20 cellular contexts compared by ENCODE assay signal in the genomic region with DNA sequence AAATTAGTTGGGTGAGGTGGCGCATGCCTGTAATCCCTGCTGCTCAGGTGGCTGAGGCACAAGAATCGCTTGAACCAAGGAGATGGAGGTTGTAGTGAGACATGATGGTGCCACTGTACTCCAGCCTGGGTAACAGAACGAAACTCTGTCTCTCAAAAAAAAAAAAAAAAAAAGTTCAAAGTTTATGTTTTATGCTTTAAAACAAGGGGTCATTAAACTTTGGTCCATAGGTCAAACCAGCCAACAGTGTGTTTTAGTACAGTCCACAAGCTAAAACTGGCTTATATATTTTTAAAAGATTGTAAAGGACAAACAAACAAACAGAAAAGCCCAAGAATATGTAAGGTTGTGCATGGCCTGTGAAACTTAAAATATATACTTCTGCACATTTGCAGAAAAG. TPM values are rescaled to one million over a fixed set of nuclear protein-coding genes. Genes with fewer than 3 reads are reported as not detected.
DNase-seq lines count a peak whose midpoint lies in the region; ATAC-seq and TF ChIP-seq lines count a peak whose summit lies in the region.
"Had no signal": no experiment of that assay in that cellular context is flagged by ENCODE, and none has a peak within 500 bp of the region (broad histone marks: within the 10 kb centered on the region; RNA-seq: fewer than 3 reads in every experiment).

No MANE protein-coding gene starts in this region.

- H3K4ac ChIP-seq in trophoblast cell (ENCODE audit: low read depth, low read length), result no peak overlapping the region

- no peak overlapping the region for H2AK5ac ChIP-seq in trophoblast cell (ENCODE audit: low read length)

- no peak overlapping the region for H3K4me2 ChIP-seq in trophoblast cell (ENCODE audit: low read length)
- H3K4me2 ChIP-seq: BLaER1, GM23338 had no signal

- no peak for TF ChIP-seq EP300 in tibial nerve (IDR thresholded peaks at IDR 0.05)

- no peak for TF ChIP-seq RAD21 in liver (IDR thresholded peaks at IDR 0.05)

- H3K14ac ChIP-seq in trophoblast cell (ENCODE audit: low read length), result no peak overlapping the region

- H3K9me3 ChIP-seq in liver (ENCODE audit: control insufficient read depth in 4 of 4, low read length in 3 of 4) (no peaks in the 10 kb centered on the region), trophoblast cell (ENCODE audit: insufficient read depth, low read depth, low read length) (no peaks in the 10 kb centered on the region), tibial nerve (no peaks in the 10 kb centered on the region)
- H3K9me3 ChIP-seq: BLaER1, Caco-2 had no signal

- TF ChIP-seq CTCF in liver (IDR thresholded peaks at IDR 0.05; ENCODE audit: low read depth, low read length, missing input control) (no peak), tibial nerve (IDR thresholded peaks at IDR 0.05) (no peak)

- H2AFZ ChIP-seq in trophoblast cell (ENCODE audit: insufficient read depth, low read length, poor library complexity), result no peak overlapping the region
- H2AFZ ChIP-seq: GM23338 had no signal

- H3K27me3 ChIP-seq in liver (ENCODE audit: control insufficient read depth in 4 of 4, insufficient read depth in 4 of 4, low read length in 3 of 4) (no peaks in the 10 kb centered on the region), trophoblast cell (ENCODE audit: insufficient read depth, low read length) (no peaks in the 10 kb centered on the region), tibial nerve (no peaks in the 10 kb centered on the region)
- H3K27me3 ChIP-seq: BLaER1 had no signal

- H3K79me2 ChIP-seq in trophoblast cell (ENCODE audit: control insufficient read depth, insufficient read depth, low read length, poor library complexity), result no peaks in the 10 kb centered on the region

- DNase-seq in left colon (no peak), trophoblast cell (no peak), ureter (ENCODE audit: low spot score) (no peak), NK-92 (lab: John Stamatoyannopoulos, UW; ENCODE audit: unreplicated experiment) (no peak), DMS 273 (lab: John Stamatoyannopoulos, UW; ENCODE audit: unreplicated experiment) (no peak), tibial nerve (ENCODE audit: low spot score in 2 of 2) (no peak)
- DNase-seq: Caco-2; CD4-positive, CD25-positive, alpha-beta regulatory T cell; CD8-positive, alpha-beta T cell; DMS 273 treated with DMSO at 0.1 percent for 48 hours; DMS79; EL; GDM1; H9 had no signal

- no peaks in the 10 kb centered on the region for H3K79me1 ChIP-seq in trophoblast cell (ENCODE audit: low read length)

- TF ChIP-seq POLR2A in tibial nerve (IDR thresholded peaks at IDR 0.05), result no peak

- H3K23ac ChIP-seq in trophoblast cell (ENCODE audit: low read length), result no peak overlapping the region

- H3K36me3 ChIP-seq in liver (ENCODE audit: control insufficient read depth in 4 of 4, insufficient read depth in 3 of 4, low read depth in 1 of 4, low read length in 3 of 4), result peaks cover 0 to 2% (median 2%) of the 10 kb centered on the region in 4 donors
- H3K36me3 ChIP-seq in trophoblast cell (ENCODE audit: control insufficient read depth in 1 of 2, insufficient read depth in 2 of 2, low read length in 2 of 2), result peaks cover 8 to 20% of the 10 kb centered on the region in 2 experiments
- H3K36me3 ChIP-seq in tibial nerve, result peaks cover 0 to 60% (median 0%) of the 10 kb centered on the region in 3 donors

- peak; percentile 81 for ATAC-seq in left colon
- ATAC-seq: CD8-positive, alpha-beta T cell; GM12878; GM23338; HCT116 had no signal

- H3K4me1 ChIP-seq in liver (ENCODE audit: control insufficient read depth in 4 of 4, insufficient read depth in 4 of 4, low read length in 3 of 4) (peaks cover 3 to 17% (median 11%) of the 10 kb centered on the region in 4 donors), trophoblast cell (ENCODE audit: control insufficient read depth in 1 of 2, insufficient read depth in 2 of 2, low read length in 2 of 2) (no peaks in the 10 kb centered on the region), tibial nerve (no peaks in the 10 kb centered on the region)
- H3K4me1 ChIP-seq: BLaER1, Caco-2 had no signal

- no peak overlapping the region for H3K18ac ChIP-seq in trophoblast cell (ENCODE audit: low read length)

- no peak overlapping the region for H3K27ac ChIP-seq in liver (ENCODE audit: low read depth in 1 of 2, low read length in 2 of 2)
- H3K27ac ChIP-seq in trophoblast cell (ENCODE audit: low read depth, low read length), result no peak overlapping the region
- H3K27ac ChIP-seq in tibial nerve, result no peak overlapping the region
- H3K27ac ChIP-seq: BLaER1, C4-2B had no signal

- no peak overlapping the region for H2BK120ac ChIP-seq in trophoblast cell (ENCODE audit: insufficient read depth, low read length, poor library complexity)

- no peak overlapping the region for H4K8ac ChIP-seq in trophoblast cell (ENCODE audit: low read depth, low read length)

- no peak overlapping the region for H3K9ac ChIP-seq in liver (ENCODE audit: low read depth in 1 of 2, low read length in 2 of 2)
- no peak overlapping the region for H3K9ac ChIP-seq in trophoblast cell (ENCODE audit: low read length)
- H3K9ac ChIP-seq: BLaER1 had no signal

- H2BK12ac ChIP-seq in trophoblast cell (ENCODE audit: low read length), result peak overlapping the region; percentile 40

- WGBS in liver, result 66% methylated on average over 3 of the region's 3 CpGs
- no CpG with 5 or more reads among the region's 3 CpGs for WGBS in trophoblast cell (ENCODE audit: extremely low coverage, insufficient coverage, insufficient read length)
- 93 to 99% methylated on average over 3 of the region's 3 CpGs for WGBS in tibial nerve, 2 donors

- H4K91ac ChIP-seq in trophoblast cell (ENCODE audit: low read depth, low read length), result no peak overlapping the region

- intact Hi-C loops in left colon (cut with DNase I, micrococcal nuclease), result no loop called here

- no peak overlapping the region for H3K4me3 ChIP-seq in liver (ENCODE audit: low read depth in 1 of 3, low read length in 3 of 3)
- H3K4me3 ChIP-seq in trophoblast cell (ENCODE audit: low read depth, low read length), result no peak overlapping the region
- H3K4me3 ChIP-seq in tibial nerve, result no peak overlapping the region
- H3K4me3 ChIP-seq: BLaER1, GM12878, GM23338 had no signal

- no peak overlapping the region for H4K12ac ChIP-seq in trophoblast cell (ENCODE audit: low read depth, low read length)

- H2BK5ac ChIP-seq in trophoblast cell (ENCODE audit: low read depth, low read length, poor library complexity), result no peak overlapping the region

TF ChIP-seq in liver, 16 proteins besides CTCF, POLR2A, EP300 and RAD21:
- TF ChIP-seq SP1 (IDR thresholded peaks at IDR 0.05), result peak; percentile 61
- no peak for TF ChIP-seq NR2F2 (IDR thresholded peaks at IDR 0.05)
- TF ChIP-seq RXRA (IDR thresholded peaks at IDR 0.05), result peak; percentile 58 to 68
- no peak for TF ChIP-seq FOXA2 (IDR thresholded peaks at IDR 0.05)
- TF ChIP-seq, protein P1, sequence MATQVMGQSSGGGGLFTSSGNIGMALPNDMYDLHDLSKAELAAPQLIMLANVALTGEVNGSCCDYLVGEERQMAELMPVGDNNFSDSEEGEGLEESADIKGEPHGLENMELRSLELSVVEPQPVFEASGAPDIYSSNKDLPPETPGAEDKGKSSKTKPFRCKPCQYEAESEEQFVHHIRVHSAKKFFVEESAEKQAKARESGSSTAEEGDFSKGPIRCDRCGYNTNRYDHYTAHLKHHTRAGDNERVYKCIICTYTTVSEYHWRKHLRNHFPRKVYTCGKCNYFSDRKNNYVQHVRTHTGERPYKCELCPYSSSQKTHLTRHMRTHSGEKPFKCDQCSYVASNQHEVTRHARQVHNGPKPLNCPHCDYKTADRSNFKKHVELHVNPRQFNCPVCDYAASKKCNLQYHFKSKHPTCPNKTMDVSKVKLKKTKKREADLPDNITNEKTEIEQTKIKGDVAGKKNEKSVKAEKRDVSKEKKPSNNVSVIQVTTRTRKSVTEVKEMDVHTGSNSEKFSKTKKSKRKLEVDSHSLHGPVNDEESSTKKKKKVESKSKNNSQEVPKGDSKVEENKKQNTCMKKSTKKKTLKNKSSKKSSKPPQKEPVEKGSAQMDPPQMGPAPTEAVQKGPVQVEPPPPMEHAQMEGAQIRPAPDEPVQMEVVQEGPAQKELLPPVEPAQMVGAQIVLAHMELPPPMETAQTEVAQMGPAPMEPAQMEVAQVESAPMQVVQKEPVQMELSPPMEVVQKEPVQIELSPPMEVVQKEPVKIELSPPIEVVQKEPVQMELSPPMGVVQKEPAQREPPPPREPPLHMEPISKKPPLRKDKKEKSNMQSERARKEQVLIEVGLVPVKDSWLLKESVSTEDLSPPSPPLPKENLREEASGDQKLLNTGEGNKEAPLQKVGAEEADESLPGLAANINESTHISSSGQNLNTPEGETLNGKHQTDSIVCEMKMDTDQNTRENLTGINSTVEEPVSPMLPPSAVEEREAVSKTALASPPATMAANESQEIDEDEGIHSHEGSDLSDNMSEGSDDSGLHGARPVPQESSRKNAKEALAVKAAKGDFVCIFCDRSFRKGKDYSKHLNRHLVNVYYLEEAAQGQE (IDR thresholded peaks at IDR 0.05), result no peak
- peak; percentile 69 to 87 for TF ChIP-seq HNF4A (conservative IDR thresholded peaks at IDR 0.05)

RNA-seq across cellular contexts. Expression of gene CRLS1, which starts 25.2 kb away (rescaled TPM):
- 10 to 100 TPM; 42.7 to 47.7 TPM for total RNA-seq in left colon
- total RNA-seq in liver, result 10 to 100 TPM; 51.9 to 58.9 TPM
- 10 to 100 TPM; 72.7 to 72.8 TPM for polyA plus RNA-seq in liver
- polyA plus RNA-seq in trophoblast cell (2013), result 30.2 and 31.8 TPM in 2 replicates
- total RNA-seq in ureter, result 48.1 TPM
- 10 to 100 TPM; 38.7 to 73.5 (median 57.3) TPM for total RNA-seq in tibial nerve

RNA-seq across cellular contexts. Expression of gene MCM8, which starts 30.3 kb away (rescaled TPM):
- total RNA-seq in left colon, result 1 to 10 TPM; 4.6 to 5.9 TPM
- total RNA-seq in liver, result 10 to 100 TPM in 1 of 2 donors, 1 to 10 TPM in 1; 2.1 to 11.0 TPM
- polyA plus RNA-seq in liver, result under 1 TPM; 0.49 to 0.97 TPM
- 11.1 and 11.5 TPM in 2 replicates for polyA plus RNA-seq in trophoblast cell (2013)
- 6.0 TPM for total RNA-seq in ureter
- total RNA-seq in tibial nerve, result 1 to 10 TPM; 2.9 to 5.1 (median 3.4) TPM

RNA-seq across cellular contexts. Expression of gene TRMT6, which starts 30.4 kb away (rescaled TPM):
- total RNA-seq in left colon, result 1 to 10 TPM; 8.1 to 9.7 TPM
- total RNA-seq in liver, result 1 to 10 TPM; 3.1 to 4.2 TPM
- 1 to 10 TPM; 3.9 to 6.2 TPM for polyA plus RNA-seq in liver
- polyA plus RNA-seq in trophoblast cell (2013), result 23.7 and 24.2 TPM in 2 replicates
- total RNA-seq in ureter, result 19.1 TPM
- 10 to 100 TPM in 2 of 4 donors, 1 to 10 TPM in 2; 4.9 to 13.6 (median 8.6) TPM for total RNA-seq in tibial nerve
